In genomic region chr3:20181276-20181675, GRCh38 we compare ENCODE assay signal across 4 cellular contexts.
"Had no signal": no experiment of that assay in that cellular context is flagged by ENCODE, and none has a peak within 500 bp of the region (broad histone marks: within the 10 kb centered on the region; RNA-seq: fewer than 3 reads in every experiment).

No MANE protein-coding gene starts in this region.

- H3K27ac Mint-ChIP-seq: GM23338, H9 had no signal

- ATAC-seq: GM23338 had no signal

- H3K4me2 ChIP-seq: GM23338 had no signal

- H3K4me1 Mint-ChIP-seq: H9 had no signal

- DNase-seq: H9, HCEC 1CT, IMR-90 had no signal

- H3K4me3 ChIP-seq: GM23338 had no signal

- H3K9me3 Mint-ChIP-seq: GM23338, H9 had no signal

- H2AFZ ChIP-seq: GM23338 had no signal

- H3K4me3 Mint-ChIP-seq: GM23338, H9 had no signal
